In genomic region chr2:168005586-168005985, GRCh38 we compare ENCODE assay signal across 24 cellular contexts.
"Had no signal": no experiment of that assay in that cellular context is flagged by ENCODE, and none has a peak within 500 bp of the region (broad histone marks: within the 10 kb centered on the region; RNA-seq: fewer than 3 reads in every experiment).

No MANE protein-coding gene starts in this region.

- H3K9me3 ChIP-seq: SJCRH30 had no signal

- H3K27me3 Mint-ChIP-seq: activated CD4-positive, alpha-beta T cell treated with anti-CD3 and anti-CD28 coated beads, Interleukin-2, amount 10 ng/mL, durations not matched to agents 24 days and 14 days; activated CD8-positive, alpha-beta T cell treated with anti-CD3 and anti-CD28 coated beads for 36 hours; activated naive CD4-positive, alpha-beta T cell treated with anti-CD3 and anti-CD28 coated beads, Interleukin-2, amount 50 U/mL, for 24 hours; activated naive CD8-positive, alpha-beta T cell treated with anti-CD3 and anti-CD28 coated beads, Interleukin-2, amount 10 ng/mL, durations not matched to agents 7 days and 5 days; brain had no signal

- ATAC-seq: activated CD8-positive, alpha-beta T cell treated with anti-CD3 and anti-CD28 coated beads for 36 hours; Panc1 had no signal

- H3K4me3 Mint-ChIP-seq: activated CD4-positive, alpha-beta T cell treated with anti-CD3 and anti-CD28 coated beads, Interleukin-2, amount 10 ng/mL, durations not matched to agents 24 days and 14 days; activated CD8-positive, alpha-beta T cell treated with anti-CD3 and anti-CD28 coated beads for 36 hours; activated naive CD4-positive, alpha-beta T cell treated with anti-CD3 and anti-CD28 coated beads, Interleukin-2, amount 50 U/mL, for 24 hours; activated naive CD8-positive, alpha-beta T cell treated with anti-CD3 and anti-CD28 coated beads, Interleukin-2, amount 10 ng/mL, durations not matched to agents 7 days and 5 days; brain had no signal

- H3K27me3 ChIP-seq: SJCRH30 had no signal

- H3K9me3 Mint-ChIP-seq: activated CD8-positive, alpha-beta T cell treated with anti-CD3 and anti-CD28 coated beads for 36 hours; activated naive CD8-positive, alpha-beta T cell treated with anti-CD3 and anti-CD28 coated beads, Interleukin-2, amount 10 ng/mL, durations not matched to agents 7 days and 5 days; activated T-helper 2 cell treated with anti-CD3 and anti-CD28 coated beads, Interferon-gamma antibody, Interleukin-2, Interleukin-4, amounts not matched to agents 10 μg/mL and 5 μg/mL and 100 μg/mL, durations not matched to agents 14 hours and 24 hours and 36 hours; brain had no signal

- H3K27ac ChIP-seq: SJCRH30, SK-N-MC had no signal

- DNase-seq: activated CD4-positive, alpha-beta T cell treated with anti-CD3 and anti-CD28 coated beads, Interleukin-2, amount 10 ng/mL, durations not matched to agents 24 days and 14 days; activated CD4-positive, alpha-beta T cell treated with anti-CD3 and anti-CD28 coated beads, Interleukin-2, amount 50 U/mL, for 4 hours; activated CD8-positive, alpha-beta T cell treated with anti-CD3 and anti-CD28 coated beads for 36 hours; activated gamma-delta T cell; activated naive CD4-positive, alpha-beta T cell treated with Interleukin-2 at 50 U/mL for 16 hours; activated naive CD8-positive, alpha-beta T cell treated with anti-CD3 and anti-CD28 coated beads, Interleukin-2, amount 10 ng/mL, durations not matched to agents 7 days and 5 days; activated T-cell treated with anti-CD3 and anti-CD28 coated beads, Interleukin-2, amount 50 U/mL, for 1 hour; amygdala; caudate nucleus; cerebellar nuclear complex; KG1; NCI-H1092 treated with DMSO at 0.1 percent for 48 hours; NCI-H1417 treated with DMSO at 0.1 percent for 48 hours; NCI-H1930; NCI-H2081 treated with DMSO at 0.1 percent for 48 hours; NCI-H345; SHP77; SJCRH30; T1000 had no signal

- H3K27ac Mint-ChIP-seq: activated CD4-positive, alpha-beta T cell treated with anti-CD3 and anti-CD28 coated beads, Interleukin-2, amount 10 ng/mL, durations not matched to agents 24 days and 14 days; activated CD8-positive, alpha-beta T cell treated with anti-CD3 and anti-CD28 coated beads for 36 hours; activated naive CD4-positive, alpha-beta T cell treated with anti-CD3 and anti-CD28 coated beads, Interleukin-2, amount 50 U/mL, for 24 hours; activated naive CD8-positive, alpha-beta T cell treated with anti-CD3 and anti-CD28 coated beads, Interleukin-2, amount 10 ng/mL, durations not matched to agents 7 days and 5 days; activated T-helper 2 cell treated with anti-CD3 and anti-CD28 coated beads, Interferon-gamma antibody, Interleukin-2, Interleukin-4, amounts not matched to agents 10 μg/mL and 5 μg/mL and 100 μg/mL, durations not matched to agents 14 hours and 24 hours and 36 hours had no signal

- H3K36me3 ChIP-seq: SJCRH30 had no signal

- H3K4me3 ChIP-seq: SJCRH30, SK-N-MC had no signal
